ENCODE assay signal across 8 cellular contexts in genomic region chr10:105063796-105064195, GRCh38.
A peak's percentile ranks its signal among the peaks of the same experiment; 100 is the strongest.
DNase-seq lines count a peak whose midpoint lies in the region; ATAC-seq and TF ChIP-seq lines count a peak whose summit lies in the region.

No MANE protein-coding gene starts in this region.

- H3K9me3 ChIP-seq in HEK293 (ENCODE audit: control insufficient read depth, insufficient read depth, low read depth, low read length): no peaks in the 10 kb centered on the region

- TF ChIP-seq CTCF in HEK293 (tag by site-specific recombination; IDR thresholded peaks at IDR 0.05) (no peak), fibroblast of pulmonary artery (IDR thresholded peaks at IDR 0.05; ENCODE audit: low read length, missing control alignments) (no peak)

- no peak for ATAC-seq in GM19455 (IDR thresholded peaks at IDR 0.05; ENCODE audit: unreplicated experiment)
- ATAC-seq in GM21447 (IDR thresholded peaks at IDR 0.05; ENCODE audit: unreplicated experiment): no peak

- H3K4me3 ChIP-seq in HEK293 (ENCODE audit: low read depth, low read length) (no peak overlapping the region), fibroblast of pulmonary artery (replicated peaks; ENCODE audit: low read depth, low read length) (no peak overlapping the region)

- no peaks in the 10 kb centered on the region for H3K36me3 ChIP-seq in HEK293 (ENCODE audit: control insufficient read depth in 2 of 2, insufficient read depth in 1 of 2, low read length in 2 of 2)

- CTCF ChIA-PET in HEK293 (lab: Yijun Ruan, JAX): interaction anchor here (0.7 to 1.2 kb wide), 4 partner anchors 10 to 1348 kb away, joined by 3 to 4 read pairs (median 3); no protein-coding TSS in a partner anchor

- H3K4me1 ChIP-seq in HEK293 (ENCODE audit: control insufficient read depth, insufficient read depth, low read length): no peaks in the 10 kb centered on the region

- POLR2A ChIA-PET in HEK293 (lab: Yijun Ruan, JAX): no interaction called here

- DNase-seq in DMS 273 (lab: John Stamatoyannopoulos, UW; ENCODE audit: unreplicated experiment) (peak; percentile 37), DMS 273 treated with DMSO at 0.1 percent for 48 hours (lab: John Stamatoyannopoulos, UW) (no peak), NOMO-1 treated with dmso at 0.1 percent for 144 hours (lab: John Stamatoyannopoulos, UW; ENCODE audit: unreplicated experiment) (peak; percentile 0), fibroblast of pulmonary artery (ENCODE audit: low read depth) (peak; percentile 1)
- peak in 2 of 3 donors; percentile 4 to 17 for DNase-seq in stimulated activated CD4-positive, alpha-beta T cell treated with anti-CD3 and anti-CD28 coated beads, TNF-alpha, amount 100 ng/mL, for 48 hours (ENCODE audit: low read depth in 3 of 3)

- no peak overlapping the region for H3K27ac ChIP-seq in HEK293 (ENCODE audit: extremely low read depth, low read depth, low read length)

TF ChIP-seq in HEK293, 187 proteins besides CTCF, POLR2A, EP300 and RAD21:
- TF ChIP-seq BCL11B (tag by site-specific recombination; IDR thresholded peaks at IDR 0.05; ENCODE audit: low read depth) (no peak), ZNF654 (tag by site-specific recombination; IDR thresholded peaks at IDR 0.05; ENCODE audit: low read depth) (peak; percentile 47)
